9 cellular contexts compared by ENCODE assay signal in the genomic region with DNA sequence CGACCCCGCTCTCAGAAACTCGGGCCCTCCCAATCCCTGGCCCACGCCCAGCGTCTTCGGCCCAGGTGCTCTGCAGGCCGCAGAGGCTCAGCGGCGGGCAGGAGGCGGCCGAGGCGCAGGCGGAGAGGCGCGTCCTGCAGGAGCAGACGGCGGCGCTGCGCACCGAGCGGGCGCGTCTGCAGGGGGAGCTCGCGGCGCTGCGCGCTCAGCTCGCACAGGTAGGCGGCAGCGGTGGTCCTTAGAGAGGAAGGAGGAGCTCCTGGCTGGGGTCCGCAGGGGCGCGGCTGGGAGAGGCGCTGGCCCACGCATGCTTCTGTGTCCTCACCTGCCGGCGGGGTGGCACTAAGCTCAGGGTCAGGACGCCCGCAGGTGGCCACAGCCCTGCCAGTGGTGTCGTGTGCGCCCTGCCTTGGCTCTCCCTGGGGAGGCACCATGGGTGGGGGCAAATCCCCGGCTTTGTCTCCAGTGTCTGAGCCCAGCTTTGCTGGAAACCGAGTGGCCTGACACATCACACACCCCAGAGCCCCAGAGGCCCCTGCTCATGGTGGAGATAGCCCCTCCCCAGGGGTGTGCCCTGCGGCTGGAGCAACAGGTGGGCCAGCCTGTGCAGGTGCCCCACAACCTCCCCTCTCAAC. TPM values are rescaled to one million over a fixed set of nuclear protein-coding genes. Genes with fewer than 3 reads are reported as not detected.
DNase-seq lines count a peak whose midpoint lies in the region; ATAC-seq and TF ChIP-seq lines count a peak whose summit lies in the region.
"Had no signal": no experiment of that assay in that cellular context is flagged by ENCODE, and none has a peak within 500 bp of the region (broad histone marks: within the 10 kb centered on the region; RNA-seq: fewer than 3 reads in every experiment).

No MANE protein-coding gene starts in this region.

- H4K12ac ChIP-seq in trophoblast cell (ENCODE audit: low read depth, low read length), result no peak overlapping the region

- no peak overlapping the region for H3K14ac ChIP-seq in trophoblast cell (ENCODE audit: low read length)

- H2AFZ ChIP-seq in fibroblast of lung (ENCODE audit: low read length) (no peak overlapping the region), trophoblast cell (ENCODE audit: insufficient read depth, low read length, poor library complexity) (no peak overlapping the region)

- no peak overlapping the region for H3K27ac ChIP-seq in fibroblast of lung (ENCODE audit: insufficient read depth, low read length)
- H3K27ac ChIP-seq in trophoblast cell (ENCODE audit: low read depth, low read length), result no peak overlapping the region
- H3K27ac ChIP-seq: HL-60 had no signal

- H4K8ac ChIP-seq in trophoblast cell (ENCODE audit: low read depth, low read length), result no peak overlapping the region

- whole genome bisulfite sequencing in trophoblast cell (ENCODE audit: extremely low coverage, insufficient coverage, insufficient read length), result no CpG with 5 or more reads among the region's 45 CpGs

- H3K4me3 ChIP-seq in Caco-2 (ENCODE audit: low read depth, low read length) (no peak overlapping the region), fibroblast of lung (replicated peaks in 1 of 4; ENCODE audit: control extremely low read depth in 1 of 4, insufficient read depth in 1 of 4, low read depth in 3 of 4, low read length in 4 of 4) (no peak overlapping the region), trophoblast cell (ENCODE audit: low read depth, low read length) (no peak overlapping the region)

- no peak overlapping the region for H3K23ac ChIP-seq in trophoblast cell (ENCODE audit: low read length)

- H3K27me3 ChIP-seq in Caco-2 (replicated peaks; ENCODE audit: control insufficient read depth, insufficient read depth, low read length) (no peaks in the 10 kb centered on the region), fibroblast of lung (ENCODE audit: control insufficient read depth, insufficient read depth, low read length) (no peaks in the 10 kb centered on the region), trophoblast cell (ENCODE audit: insufficient read depth, low read length) (peaks cover 9% of the 10 kb centered on the region)

- no peaks in the 10 kb centered on the region for H3K27me3 Mint-ChIP-seq in Caco-2 (ENCODE audit: insufficient read depth, unreplicated experiment)
- peaks cover 6% of the 10 kb centered on the region for H3K27me3 Mint-ChIP-seq in activated CD4-positive, alpha-beta T cell treated with anti-CD3 and anti-CD28 coated beads, Interleukin-2, amount 10 ng/mL, durations not matched to agents 7 days and 5 days

- no peak overlapping the region for H3K27ac Mint-ChIP-seq in Caco-2 (ENCODE audit: unreplicated experiment)
- H3K27ac Mint-ChIP-seq in activated CD4-positive, alpha-beta T cell treated with anti-CD3 and anti-CD28 coated beads, Interleukin-2, amount 10 ng/mL, durations not matched to agents 7 days and 5 days, result no peak overlapping the region

- no peak overlapping the region for H2BK12ac ChIP-seq in trophoblast cell (ENCODE audit: low read length)

- ATAC-seq in HG03571 (IDR thresholded peaks at IDR 0.05; ENCODE audit: unreplicated experiment) (no peak), GM19328 (IDR thresholded peaks at IDR 0.05; ENCODE audit: unreplicated experiment) (no peak)

- DNase-seq in Caco-2 (peak in 1 of 2 experiments; percentile 50), KBM-7 (peak; percentile 33), fibroblast of lung (ENCODE audit: low read depth in 2 of 2) (peak; percentile 47 to 62), trophoblast cell (peak; percentile 21 to 62), foreskin melanocyte (no peak)
- DNase-seq in activated CD4-positive, alpha-beta T cell treated with anti-CD3 and anti-CD28 coated beads, Interleukin-2, amount 10 ng/mL, durations not matched to agents 7 days and 5 days, result peak; percentile 36

- H3K9ac ChIP-seq in fibroblast of lung (ENCODE audit: insufficient read depth, low read length) (no peak overlapping the region), trophoblast cell (ENCODE audit: low read length) (no peak overlapping the region)

- in situ Hi-C loops in KBM-7 (cut with MboI; ENCODE audit: low pct_unique_long_range_greater_than_20kb, low sequenced_read_pairs), result no loop called here

- intact Hi-C loops in Caco-2 (cut with micrococcal nuclease; ENCODE audit: unreplicated experiment), result loop anchor here (10.0 kb wide), 1 partner anchor 89 kb away; the partner anchor contains the start of gene MAB21L4

- H3K4me2 ChIP-seq in fibroblast of lung (ENCODE audit: extremely low read depth, insufficient read depth, low read length), result no peak overlapping the region
- H3K4me2 ChIP-seq in trophoblast cell (ENCODE audit: low read length), result no peak overlapping the region

- H3K4me3 Mint-ChIP-seq in Caco-2 (ENCODE audit: unreplicated experiment), result no peak overlapping the region
- no peak overlapping the region for H3K4me3 Mint-ChIP-seq in activated CD4-positive, alpha-beta T cell treated with anti-CD3 and anti-CD28 coated beads, Interleukin-2, amount 10 ng/mL, durations not matched to agents 7 days and 5 days

- no peaks in the 10 kb centered on the region for H4K20me1 ChIP-seq in fibroblast of lung (ENCODE audit: control insufficient read depth, extremely low read depth, insufficient read depth, low read length)

- no peaks in the 10 kb centered on the region for H3K79me1 ChIP-seq in trophoblast cell (ENCODE audit: low read length)

- H3K18ac ChIP-seq in trophoblast cell (ENCODE audit: low read length), result no peak overlapping the region

- BruUV-seq in Caco-2 (replicated peaks; lab: Mats Ljungman, UMichigan), result no TSS peak

- CTCF ChIA-PET in Caco-2 (lab: Charles Lee), result interaction anchor here (0.6 to 1.0 kb wide), 2 partner anchors 87 to 143 kb away, joined by 3 to 5 read pairs; no protein-coding TSS in a partner anchor
- CTCF ChIA-PET in activated CD4-positive, alpha-beta T cell treated with anti-CD3 and anti-CD28 coated beads, Interleukin-2, amount 10 ng/mL, durations not matched to agents 7 days and 5 days (lab: Charles Lee), result interaction anchor here (0.7 kb wide), 1 partner anchor 153 kb away, joined by 3 read pairs; no protein-coding TSS in a partner anchor

- H3K79me2 ChIP-seq in fibroblast of lung (ENCODE audit: control insufficient read depth, insufficient read depth, low read length) (no peaks in the 10 kb centered on the region), trophoblast cell (ENCODE audit: control insufficient read depth, insufficient read depth, low read length, poor library complexity) (no peaks in the 10 kb centered on the region)

- H4K91ac ChIP-seq in trophoblast cell (ENCODE audit: low read depth, low read length), result no peak overlapping the region

- POLR2A ChIA-PET in Caco-2 (lab: Charles Lee), result no interaction called here
- POLR2A ChIA-PET in activated CD4-positive, alpha-beta T cell treated with anti-CD3 and anti-CD28 coated beads, Interleukin-2, amount 10 ng/mL, durations not matched to agents 7 days and 5 days (lab: Charles Lee), result no interaction called here

- H3K36me3 ChIP-seq in Caco-2 (ENCODE audit: control insufficient read depth, insufficient read depth, low read length) (no peaks in the 10 kb centered on the region), fibroblast of lung (ENCODE audit: control insufficient read depth, insufficient read depth, low read length) (no peaks in the 10 kb centered on the region), trophoblast cell (ENCODE audit: control insufficient read depth in 1 of 2, insufficient read depth in 2 of 2, low read length in 2 of 2) (no peaks in the 10 kb centered on the region)

- no peak overlapping the region for H2BK120ac ChIP-seq in trophoblast cell (ENCODE audit: insufficient read depth, low read length, poor library complexity)

- H3K36me3 Mint-ChIP-seq in Caco-2 (ENCODE audit: insufficient read depth, unreplicated experiment), result no peaks in the 10 kb centered on the region
- H3K36me3 Mint-ChIP-seq in activated CD4-positive, alpha-beta T cell treated with anti-CD3 and anti-CD28 coated beads, Interleukin-2, amount 10 ng/mL, durations not matched to agents 7 days and 5 days (ENCODE audit: low read depth), result no peaks in the 10 kb centered on the region

- peak; percentile 40 to 60 for TF ChIP-seq CTCF in Caco-2 (IDR thresholded peaks at IDR 0.05; ENCODE audit: insufficient read depth in 1 of 2, low read depth in 1 of 2, low read length in 1 of 2, severe bottlenecking in 1 of 2, unreplicated experiment in 1 of 2)
- TF ChIP-seq CTCF in fibroblast of lung (conservative IDR thresholded peaks at IDR 0.05 in 1 of 2, IDR thresholded peaks at IDR 0.05 in 1 of 2; ENCODE audit: low read depth in 1 of 2, low read length in 2 of 2), result peak in 1 of 2 donors; percentile 38

- H2BK5ac ChIP-seq in trophoblast cell (ENCODE audit: low read depth, low read length, poor library complexity), result no peak overlapping the region

- no peaks in the 10 kb centered on the region for H3K4me1 ChIP-seq in Caco-2
- H3K4me1 ChIP-seq in fibroblast of lung (ENCODE audit: control insufficient read depth, extremely low read depth, insufficient read depth, low read length), result peaks cover 18% of the 10 kb centered on the region
- H3K4me1 ChIP-seq in trophoblast cell (ENCODE audit: control insufficient read depth in 1 of 2, insufficient read depth in 2 of 2, low read length in 2 of 2), result no peaks in the 10 kb centered on the region

- no peak overlapping the region for H3K4ac ChIP-seq in trophoblast cell (ENCODE audit: low read depth, low read length)

- no peak overlapping the region for H2AK5ac ChIP-seq in trophoblast cell (ENCODE audit: low read length)

- no peaks in the 10 kb centered on the region for H3K9me3 Mint-ChIP-seq in Caco-2 (ENCODE audit: unreplicated experiment)
- no peaks in the 10 kb centered on the region for H3K9me3 Mint-ChIP-seq in activated CD4-positive, alpha-beta T cell treated with anti-CD3 and anti-CD28 coated beads, Interleukin-2, amount 10 ng/mL, durations not matched to agents 7 days and 5 days

- H3K9me3 ChIP-seq in Caco-2, result no peaks in the 10 kb centered on the region
- H3K9me3 ChIP-seq in fibroblast of lung (ENCODE audit: control insufficient read depth, insufficient read depth, low read depth, low read length), result no peaks in the 10 kb centered on the region
- peaks cover 17% of the 10 kb centered on the region for H3K9me3 ChIP-seq in trophoblast cell (ENCODE audit: insufficient read depth, low read depth, low read length)

- H3K4me1 Mint-ChIP-seq in Caco-2 (ENCODE audit: low read depth, unreplicated experiment), result no peaks in the 10 kb centered on the region
- H3K4me1 Mint-ChIP-seq in activated CD4-positive, alpha-beta T cell treated with anti-CD3 and anti-CD28 coated beads, Interleukin-2, amount 10 ng/mL, durations not matched to agents 7 days and 5 days, result no peaks in the 10 kb centered on the region

RNA-seq across cellular contexts. Expression of gene SNED1, which starts 14.9 kb away (rescaled TPM):
- total RNA-seq in Caco-2 (2022) (not detected in 2 replicates), fibroblast of lung (39.5 and 53.2 TPM in 2 replicates)
- total RNA-seq in activated CD4-positive, alpha-beta T cell treated with anti-CD3 and anti-CD28 coated beads, Interleukin-2, amount 10 ng/mL, durations not matched to agents 7 days and 5 days, result 1 to 10 TPM; 6.1 to 8.6 TPM
- polyA plus RNA-seq in fibroblast of lung, result 10.1 and 27.2 TPM in 2 replicates
- 17.4 and 52.1 TPM in 2 replicates for polyA plus RNA-seq in fibroblast of lung (2012)
- polyA minus RNA-seq in fibroblast of lung (ENCODE audit: low replicate concordance), result 37.9 and 67.9 TPM in 2 replicates
- 0.12 TPM in 2 replicates for polyA plus RNA-seq in trophoblast cell (2013)
